ENCODE assay signal across 25 cellular contexts in genomic region chr2:37862620-37863019, GRCh38.
"Had no signal": no experiment of that assay in that cellular context is flagged by ENCODE, and none has a peak within 500 bp of the region (broad histone marks: within the 10 kb centered on the region; RNA-seq: fewer than 3 reads in every experiment).

No MANE protein-coding gene starts in this region.

- H3K4me1 ChIP-seq: gastrocnemius medialis had no signal

- H3K36me3 ChIP-seq: esophagus squamous epithelium, gastrocnemius medialis, heart right ventricle, left lung, lower lobe of right lung had no signal

- DNase-seq: effector CD8-positive, alpha-beta T cell; effector memory CD8-positive, alpha-beta T cell; endodermal cell; erythroblast; esophagus squamous epithelium; foreskin fibroblast; foreskin melanocyte; gastrocnemius medialis; glutamatergic neuron; head of caudate nucleus; heart right ventricle; hippocampal formation; kidney glomerular epithelial cell; left lung; left ventricle myocardium superior; lower lobe of right lung; mesenchymal stem cell; mucosa of descending colon had no signal

- H3K9me3 ChIP-seq: gastrocnemius medialis, mucosa of descending colon had no signal

- H3K27ac ChIP-seq: coronary artery, epithelial cell of prostate, esophagus squamous epithelium, gastrocnemius medialis, heart right ventricle, left lung, lower lobe of right lung had no signal

- FAIRE-seq: colon, endometrium, islet of Langerhans, keratinocyte had no signal

- H3K27me3 ChIP-seq: gastrocnemius medialis, heart right ventricle, left lung had no signal

- H3K4me3 ChIP-seq: coronary artery, esophagus squamous epithelium, gastrocnemius medialis, heart right ventricle, left lung, lower lobe of right lung, mucosa of descending colon had no signal

- ATAC-seq: effector memory CD8-positive, alpha-beta T cell; esophagus mucosa; gastrocnemius medialis; heart right ventricle; left lung; left ventricle myocardium superior; lower lobe of right lung; mucosa of descending colon had no signal
